17 cellular contexts compared by ENCODE assay signal in the genomic region with DNA sequence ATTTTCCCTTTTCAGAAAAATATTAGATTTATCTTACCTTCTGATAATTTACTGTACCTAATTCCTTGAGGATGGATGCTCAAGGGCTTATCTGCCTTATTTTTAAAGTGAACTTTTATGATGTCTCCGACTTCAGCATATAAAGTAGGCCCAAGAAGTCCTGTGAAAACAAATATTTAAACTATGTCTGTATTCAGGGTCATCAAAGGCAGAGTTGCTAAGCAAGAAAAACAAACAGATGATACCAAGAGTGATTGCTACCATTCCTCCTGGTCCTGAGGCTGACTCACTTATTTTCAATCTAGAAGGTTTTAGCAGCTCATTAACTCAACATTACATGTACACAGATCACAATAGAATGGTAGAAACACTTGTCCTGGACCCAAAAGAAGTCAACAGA. TPM values are rescaled to one million over a fixed set of nuclear protein-coding genes. Genes with fewer than 3 reads are reported as not detected.
DNase-seq lines count a peak whose midpoint lies in the region; ATAC-seq and TF ChIP-seq lines count a peak whose summit lies in the region.
"Had no signal": no experiment of that assay in that cellular context is flagged by ENCODE, and none has a peak within 500 bp of the region (broad histone marks: within the 10 kb centered on the region; RNA-seq: fewer than 3 reads in every experiment).

No MANE protein-coding gene starts in this region.

- H2AFZ ChIP-seq in smooth muscle cell (ENCODE audit: low read depth): no peak overlapping the region

- H4K20me1 ChIP-seq in smooth muscle cell (ENCODE audit: low read depth): no peaks in the 10 kb centered on the region

- peaks cover 9% of the 10 kb centered on the region for H3F3A ChIP-seq in smooth muscle cell (ENCODE audit: low read depth)

- H3K4me2 ChIP-seq in smooth muscle cell: no peak overlapping the region

- H3K27ac ChIP-seq in smooth muscle cell (ENCODE audit: low read depth): peak overlapping the region; percentile 93
- H3K27ac ChIP-seq: upper lobe of left lung had no signal

- 2% methylated on average over 1 of the region's 1 CpG for WGBS in smooth muscle cell (ENCODE audit: low lambda C conversion rate)

- no peaks in the 10 kb centered on the region for H3K9me3 ChIP-seq in smooth muscle cell (replicated peaks; ENCODE audit: low read depth)
- H3K9me3 ChIP-seq: upper lobe of left lung had no signal

- no peaks in the 10 kb centered on the region for H3K4me1 ChIP-seq in smooth muscle cell (ENCODE audit: low read depth)
- H3K4me1 ChIP-seq: upper lobe of left lung had no signal

- H3K4me3 Mint-ChIP-seq in activated naive CD4-positive, alpha-beta T cell treated with anti-CD3 and anti-CD28 coated beads, Interleukin-2, amount 50 U/mL, for 24 hours: peak overlapping the region; percentile 5
- H3K4me3 Mint-ChIP-seq in activated T-helper 17 cell treated with anti-CD3 and anti-CD28 coated beads, Interleukin-2, amount 50 U/mL, for 72 hours: peak overlapping the region; percentile 28
- H3K4me3 Mint-ChIP-seq: activated CD4-positive, alpha-beta memory T cell treated with anti-CD3 and anti-CD28 coated beads for 36 hours; activated T-helper 1 cell treated with anti-CD3 and anti-CD28 coated beads, Interleukin-12 subunit alpha, Interleukin-12 subunit beta, Interleukin-2, Interleukin-4 antibody, amounts not matched to agents 30 ng/mL and 10 ng/mL and 1 ng/mL, durations not matched to agents 14 hours and 24 hours and 36 hours; stimulated activated naive B cell treated with anti-CD40 and anti-IgM and Interleukin-4, amounts not matched to agents 10 μg/mL and 1 μg/mL and 100 μg/mL, for 72 hours had no signal

- no peaks in the 10 kb centered on the region for H3K79me2 ChIP-seq in smooth muscle cell (ENCODE audit: low read depth)

- DNase-seq in activated naive CD4-positive, alpha-beta T cell (lab: John Stamatoyannopoulos, UW): no peak
- peak; percentile 98 for DNase-seq in kidney glomerular epithelial cell (lab: John Stamatoyannopoulos, UW)
- DNase-seq in smooth muscle cell (lab: John Stamatoyannopoulos, UW; ENCODE audit: unreplicated experiment): no peak
- DNase-seq in NCI-H1105 treated with DMSO at 0.1 percent for 48 hours (lab: John Stamatoyannopoulos, UW): no peak
- DNase-seq in GM20000 (ENCODE audit: low spot score): no peak
- DNase-seq: activated CD4-positive, alpha-beta memory T cell treated with anti-CD3 and anti-CD28 coated beads for 36 hours; amygdala; dermis blood vessel endothelial cell; NCI-H2171; stimulated activated naive B cell treated with anti-CD40 and anti-IgM and Interleukin-4, amounts not matched to agents 10 μg/mL and 1 μg/mL and 100 μg/mL, for 72 hours; upper lobe of left lung had no signal

- no peak overlapping the region for H3K27ac Mint-ChIP-seq in activated naive CD4-positive, alpha-beta T cell treated with anti-CD3 and anti-CD28 coated beads, Interleukin-2, amount 50 U/mL, for 24 hours
- H3K27ac Mint-ChIP-seq in activated T-helper 17 cell treated with anti-CD3 and anti-CD28 coated beads, Interleukin-2, amount 50 U/mL, for 72 hours: peak overlapping the region; percentile 70
- H3K27ac Mint-ChIP-seq: activated T-helper 1 cell treated with anti-CD3 and anti-CD28 coated beads, Interleukin-12 subunit alpha, Interleukin-12 subunit beta, Interleukin-2, Interleukin-4 antibody, amounts not matched to agents 30 ng/mL and 10 ng/mL and 1 ng/mL, durations not matched to agents 14 hours and 24 hours and 36 hours; stimulated activated naive B cell treated with anti-CD40 and anti-IgM and Interleukin-4, amounts not matched to agents 10 μg/mL and 1 μg/mL and 100 μg/mL, for 72 hours had no signal

- no peak for TF ChIP-seq CTCF in smooth muscle cell (IDR thresholded peaks at IDR 0.05; ENCODE audit: borderline replicate concordance, insufficient read depth, poor library complexity, severe bottlenecking)
- TF ChIP-seq CTCF in GM20000 (IDR thresholded peaks at IDR 0.05; ENCODE audit: extremely low read depth, missing control alignments): no peak

- no peaks in the 10 kb centered on the region for H3K9me3 Mint-ChIP-seq in activated naive CD4-positive, alpha-beta T cell treated with anti-CD3 and anti-CD28 coated beads, Interleukin-2, amount 50 U/mL, for 24 hours
- no peaks in the 10 kb centered on the region for H3K9me3 Mint-ChIP-seq in activated T-helper 17 cell treated with anti-CD3 and anti-CD28 coated beads, Interleukin-2, amount 50 U/mL, for 72 hours
- H3K9me3 Mint-ChIP-seq: activated CD4-positive, alpha-beta memory T cell treated with anti-CD3 and anti-CD28 coated beads for 36 hours; activated T-helper 1 cell treated with anti-CD3 and anti-CD28 coated beads, Interleukin-12 subunit alpha, Interleukin-12 subunit beta, Interleukin-2, Interleukin-4 antibody, amounts not matched to agents 30 ng/mL and 10 ng/mL and 1 ng/mL, durations not matched to agents 14 hours and 24 hours and 36 hours; stimulated activated naive B cell treated with anti-CD40 and anti-IgM and Interleukin-4, amounts not matched to agents 10 μg/mL and 1 μg/mL and 100 μg/mL, for 72 hours had no signal

- peaks cover 21% of the 10 kb centered on the region for H3K4me1 Mint-ChIP-seq in activated naive CD4-positive, alpha-beta T cell treated with anti-CD3 and anti-CD28 coated beads, Interleukin-2, amount 50 U/mL, for 24 hours
- peaks cover 30% of the 10 kb centered on the region for H3K4me1 Mint-ChIP-seq in activated T-helper 17 cell treated with anti-CD3 and anti-CD28 coated beads, Interleukin-2, amount 50 U/mL, for 72 hours
- H3K4me1 Mint-ChIP-seq: stimulated activated naive B cell treated with anti-CD40 and anti-IgM and Interleukin-4, amounts not matched to agents 10 μg/mL and 1 μg/mL and 100 μg/mL, for 72 hours had no signal

- H3K36me3 Mint-ChIP-seq in activated naive CD4-positive, alpha-beta T cell treated with anti-CD3 and anti-CD28 coated beads, Interleukin-2, amount 50 U/mL, for 24 hours: peaks cover 42% of the 10 kb centered on the region
- peaks cover 87% of the 10 kb centered on the region for H3K36me3 Mint-ChIP-seq in activated T-helper 17 cell treated with anti-CD3 and anti-CD28 coated beads, Interleukin-2, amount 50 U/mL, for 72 hours (ENCODE audit: low read depth)
- H3K36me3 Mint-ChIP-seq: stimulated activated naive B cell treated with anti-CD40 and anti-IgM and Interleukin-4, amounts not matched to agents 10 μg/mL and 1 μg/mL and 100 μg/mL, for 72 hours had no signal

- ATAC-seq in activated T-helper 17 cell treated with anti-CD3 and anti-CD28 coated beads, Interleukin-2, amount 50 U/mL, for 72 hours (replicated peaks): peak; percentile 83
- ATAC-seq in HG03039 (IDR thresholded peaks at IDR 0.05; ENCODE audit: unreplicated experiment): no peak
- ATAC-seq: stimulated activated naive B cell treated with anti-CD40 and anti-IgM and Interleukin-4, amounts not matched to agents 10 μg/mL and 1 μg/mL and 100 μg/mL, for 72 hours had no signal

- no peak overlapping the region for H3K4me3 ChIP-seq in smooth muscle cell
- H3K4me3 ChIP-seq: upper lobe of left lung had no signal

- H3K9ac ChIP-seq in smooth muscle cell (ENCODE audit: low read depth): peak overlapping the region; percentile 72

- no peaks in the 10 kb centered on the region for H3K27me3 ChIP-seq in smooth muscle cell (ENCODE audit: low read depth)
- H3K27me3 ChIP-seq: upper lobe of left lung had no signal

- no peaks in the 10 kb centered on the region for H3K36me3 ChIP-seq in smooth muscle cell (ENCODE audit: low read depth)
- H3K36me3 ChIP-seq: upper lobe of left lung had no signal

- H3K27me3 Mint-ChIP-seq in activated naive CD4-positive, alpha-beta T cell treated with anti-CD3 and anti-CD28 coated beads, Interleukin-2, amount 50 U/mL, for 24 hours: no peaks in the 10 kb centered on the region
- H3K27me3 Mint-ChIP-seq in activated T-helper 17 cell treated with anti-CD3 and anti-CD28 coated beads, Interleukin-2, amount 50 U/mL, for 72 hours: no peaks in the 10 kb centered on the region
- H3K27me3 Mint-ChIP-seq: activated CD4-positive, alpha-beta memory T cell treated with anti-CD3 and anti-CD28 coated beads for 36 hours had no signal

RNA-seq across cellular contexts. Expression of a gene that starts 14.1 kb away (rescaled TPM):
- 100 to 1,000 TPM in 1 of 2 donors, 10 to 100 TPM in 1; 55.2 to 144 TPM for total RNA-seq in activated T-helper 17 cell treated with anti-CD3 and anti-CD28 coated beads, Interleukin-2, amount 50 U/mL, for 72 hours
- 0.31 and 0.45 TPM in 2 replicates for total RNA-seq in smooth muscle cell
- 0.13 and 1.4 TPM in 2 replicates for polyA plus RNA-seq in smooth muscle cell
- total RNA-seq: dermis blood vessel endothelial cell, HT1080 had no signal
- polyA plus RNA-seq: fibroblast of lung had no signal

RNA-seq across cellular contexts. Expression of a gene that starts 57.7 kb away (rescaled TPM):
- total RNA-seq in activated T-helper 17 cell treated with anti-CD3 and anti-CD28 coated beads, Interleukin-2, amount 50 U/mL, for 72 hours: under 1 TPM; 0.39 to 0.90 TPM
- 0.22 TPM in 1 of 2 replicates, not detected in the other for total RNA-seq in smooth muscle cell
- polyA plus RNA-seq in smooth muscle cell: not detected in 2 replicates
- total RNA-seq: fibroblast of lung, HT1080 had no signal
- polyA plus RNA-seq: fibroblast of lung had no signal

Comparison
In these comparisons a context has a peak if more than half of its experiments do, and no peak if none do; other contexts are left out.
1. RNA of a gene that starts 14.1 kb away (total RNA-seq): 55.2 to 144 TPM in activated T-helper 17 cell treated with anti-CD3 and anti-CD28 coated beads, Interleukin-2, amount 50 U/mL, for 72 hours; 0.31 to 0.45 TPM in smooth muscle cell; every median in the first group is over 10 times any median in the second.